Comparison of ENCODE assay signal across 10 cellular contexts in genomic region chr11:101456812-101457211, GRCh38.
A peak's percentile ranks its signal among the peaks of the same experiment; 100 is the strongest.
DNase-seq lines count a peak whose midpoint lies in the region; ATAC-seq, FAIRE-seq and TF ChIP-seq lines count a peak whose summit lies in the region.
"Had no signal": no experiment of that assay in that cellular context is flagged by ENCODE, and none has a peak within 500 bp of the region (broad histone marks: within the 10 kb centered on the region; RNA-seq: fewer than 3 reads in every experiment).

No MANE protein-coding gene starts in this region.

- H3K4me3 Mint-ChIP-seq in natural killer cell: no peak overlapping the region
- no peak overlapping the region for H3K4me3 Mint-ChIP-seq in effector memory CD8-positive, alpha-beta T cell

- no peaks in the 10 kb centered on the region for H3K36me3 Mint-ChIP-seq in natural killer cell
- no peaks in the 10 kb centered on the region for H3K36me3 Mint-ChIP-seq in effector memory CD8-positive, alpha-beta T cell (ENCODE audit: insufficient read depth)

- intact Hi-C loops in natural killer cell (cut with micrococcal nuclease): no loop called here

- TF ChIP-seq CTCF in D721Med (IDR thresholded peaks at IDR 0.05; ENCODE audit: insufficient read depth, missing control alignments) (peak; percentile 18), cardiac fibroblast (IDR thresholded peaks at IDR 0.05; ENCODE audit: low read depth, low read length) (peak; percentile 32), natural killer cell (IDR thresholded peaks at IDR 0.05) (no peak)

- H3K9me3 Mint-ChIP-seq in natural killer cell: peaks cover 0 to 2% of the 10 kb centered on the region in 2 donors
- H3K9me3 Mint-ChIP-seq in effector memory CD8-positive, alpha-beta T cell: peaks cover 4 to 7% of the 10 kb centered on the region in 2 donors

- H3K4me1 Mint-ChIP-seq in natural killer cell: no peaks in the 10 kb centered on the region
- H3K4me1 Mint-ChIP-seq in effector memory CD8-positive, alpha-beta T cell (ENCODE audit: low read depth in 2 of 2): no peaks in the 10 kb centered on the region

- H3K4me3 ChIP-seq in cardiac fibroblast (replicated peaks in 1 of 2; ENCODE audit: low read depth in 2 of 2, low read length in 2 of 2): no peak overlapping the region

- ATAC-seq in natural killer cell: no peak
- ATAC-seq in HG02759 (IDR thresholded peaks at IDR 0.05; ENCODE audit: unreplicated experiment): no peak
- no peak for ATAC-seq in effector memory CD8-positive, alpha-beta T cell (replicated peaks)

- no peaks in the 10 kb centered on the region for H3K27me3 Mint-ChIP-seq in natural killer cell (ENCODE audit: low read depth in 2 of 2)
- H3K27me3 Mint-ChIP-seq in effector memory CD8-positive, alpha-beta T cell: no peaks in the 10 kb centered on the region

- DNase-seq in D721Med (ENCODE audit: insufficient read length, low spot score): no peak
- DNase-seq in NAMALWA (ENCODE audit: low spot score): peak; percentile 42
- DNase-seq in cardiac fibroblast (ENCODE audit: low read depth in 2 of 2): peak; percentile 24 to 56
- peak; percentile 6 for DNase-seq in midbrain (lab: John Stamatoyannopoulos, UW)
- DNase-seq in natural killer cell: no peak
- DNase-seq in effector memory CD8-positive, alpha-beta T cell: no peak
- DNase-seq in NCI-H146 treated with DMSO at 0.1 percent for 48 hours (lab: John Stamatoyannopoulos, UW; ENCODE audit: unreplicated experiment): no peak
- DNase-seq: activated CD4-positive, alpha-beta T cell treated with anti-CD3 and anti-CD28 coated beads for 4 hours; NCI-H1436 treated with DMSO at 0.1 percent for 48 hours had no signal

- FAIRE-seq in D721Med (lab: Jason Lieb, UNC): no peak

- H3K27ac Mint-ChIP-seq in natural killer cell: no peak overlapping the region
- H3K27ac Mint-ChIP-seq in effector memory CD8-positive, alpha-beta T cell: no peak overlapping the region

Comparison
In these comparisons a context has a peak if more than half of its experiments do, and no peak if none do; other contexts are left out.
1. DNase-seq: peak in NAMALWA (single experiment), cardiac fibroblast (2 of 2) and midbrain (single experiment); none in D721Med (single experiment), natural killer cell (single experiment), effector memory CD8-positive, alpha-beta T cell (0 of 3) and NCI-H146 treated with DMSO at 0.1 percent for 48 hours (single experiment).